Comparison of ENCODE assay signal across 8 cellular contexts in genomic region chrX:154370882-154371770, GRCh38. TPM values are rescaled to one million over a fixed set of nuclear protein-coding genes. Genes with fewer than 3 reads are reported as not detected.
A peak's percentile ranks its signal among the peaks of the same experiment; 100 is the strongest.
DNase-seq lines count a peak whose midpoint lies in the region; ATAC-seq and TF ChIP-seq lines count a peak whose summit lies in the region.

No MANE protein-coding gene starts in this region.

- ATAC-seq in GM21737 (IDR thresholded peaks at IDR 0.05; ENCODE audit: unreplicated experiment): peak; percentile 63
- peak; percentile 54 for ATAC-seq in activated T-helper 17 cell treated with anti-CD3 and anti-CD28 coated beads, Interleukin-2, amount 50 U/mL, for 72 hours (replicated peaks)
- ATAC-seq in stimulated activated naive CD8-positive, alpha-beta T cell treated with anti-CD3 and anti-CD28 coated beads, Interleukin-15, Interleukin-2, amounts not matched to agents 100 U/mL and 50 U/mL, for 24 hours: peak; percentile 55

- H3K9me3 Mint-ChIP-seq in activated T-helper 17 cell treated with anti-CD3 and anti-CD28 coated beads, Interleukin-2, amount 50 U/mL, for 72 hours: no peaks in the 10 kb centered on the region
- H3K9me3 Mint-ChIP-seq in nephron progenitor cell: peaks cover 31% of the 10 kb centered on the region

- no peaks in the 10 kb centered on the region for H3K9me3 ChIP-seq in KOPT-K1 (ENCODE audit: insufficient read depth, low read length, poor library complexity, severe bottlenecking)

- H3K27ac ChIP-seq in KOPT-K1 (ENCODE audit: low read depth, low read length, poor library complexity, severe bottlenecking): peak overlapping the region; percentile 83

- no peak for TF ChIP-seq CTCF in fibroblast of pulmonary artery (IDR thresholded peaks at IDR 0.05; ENCODE audit: low read length, missing control alignments)
- TF ChIP-seq CTCF in nephron progenitor cell (IDR thresholded peaks at IDR 0.05): no peak

- peaks cover 43% of the 10 kb centered on the region for H3K36me3 Mint-ChIP-seq in activated T-helper 17 cell treated with anti-CD3 and anti-CD28 coated beads, Interleukin-2, amount 50 U/mL, for 72 hours (ENCODE audit: low read depth)
- no peaks in the 10 kb centered on the region for H3K36me3 Mint-ChIP-seq in nephron progenitor cell (ENCODE audit: low read depth)

- H3K27me3 Mint-ChIP-seq in activated T-helper 17 cell treated with anti-CD3 and anti-CD28 coated beads, Interleukin-2, amount 50 U/mL, for 72 hours: no peaks in the 10 kb centered on the region
- no peaks in the 10 kb centered on the region for H3K27me3 Mint-ChIP-seq in nephron progenitor cell (ENCODE audit: low read depth, poor library complexity)

- peaks cover 22% of the 10 kb centered on the region for H3K36me3 ChIP-seq in KOPT-K1 (ENCODE audit: insufficient read depth, low read length)

- H3K4me1 Mint-ChIP-seq in activated T-helper 17 cell treated with anti-CD3 and anti-CD28 coated beads, Interleukin-2, amount 50 U/mL, for 72 hours: no peaks in the 10 kb centered on the region
- H3K4me1 Mint-ChIP-seq in nephron progenitor cell: peaks cover 4% of the 10 kb centered on the region

- peak; percentile 88 for DNase-seq in DMS153 (lab: John Stamatoyannopoulos, UW)
- DNase-seq in RKO (ENCODE audit: low spot score): peak; percentile 92
- DNase-seq in fibroblast of pulmonary artery (ENCODE audit: low read depth): peak; percentile 93
- peak; percentile 88 for DNase-seq in nephron progenitor cell
- peak; percentile 92 for DNase-seq in stimulated activated naive CD8-positive, alpha-beta T cell treated with anti-CD3 and anti-CD28 coated beads, Interleukin-15, Interleukin-2, amounts not matched to agents 100 U/mL and 50 U/mL, for 24 hours

- H3K4me3 Mint-ChIP-seq in activated T-helper 17 cell treated with anti-CD3 and anti-CD28 coated beads, Interleukin-2, amount 50 U/mL, for 72 hours: peak overlapping the region; percentile 84
- peak overlapping the region; percentile 85 for H3K4me3 Mint-ChIP-seq in nephron progenitor cell

- H3K27ac Mint-ChIP-seq in activated T-helper 17 cell treated with anti-CD3 and anti-CD28 coated beads, Interleukin-2, amount 50 U/mL, for 72 hours: no peak overlapping the region
- peak overlapping the region; percentile 79 for H3K27ac Mint-ChIP-seq in nephron progenitor cell

- H3K4me3 ChIP-seq in fibroblast of pulmonary artery (replicated peaks; ENCODE audit: low read depth, low read length): peak overlapping the region; percentile 79

RNA-seq across cellular contexts. Expression of gene FLNA, which starts 3.3 kb away (rescaled TPM):
- 1,000 to 10,000 TPM; 1,274 to 1,383 TPM for total RNA-seq in activated T-helper 17 cell treated with anti-CD3 and anti-CD28 coated beads, Interleukin-2, amount 50 U/mL, for 72 hours

RNA-seq across cellular contexts. Expression of gene EMD, which starts 8.0 kb away (rescaled TPM):
- 10 to 100 TPM; 86.5 to 87.5 TPM for total RNA-seq in activated T-helper 17 cell treated with anti-CD3 and anti-CD28 coated beads, Interleukin-2, amount 50 U/mL, for 72 hours

RNA-seq across cellular contexts. Expression of gene RPL10, which starts 27.1 kb away (rescaled TPM):
- 1,000 to 10,000 TPM; 1,604 to 1,651 TPM for total RNA-seq in activated T-helper 17 cell treated with anti-CD3 and anti-CD28 coated beads, Interleukin-2, amount 50 U/mL, for 72 hours

RNA-seq across cellular contexts. Expression of gene DNASE1L1, which starts 37.9 kb away (rescaled TPM):
- total RNA-seq in activated T-helper 17 cell treated with anti-CD3 and anti-CD28 coated beads, Interleukin-2, amount 50 U/mL, for 72 hours: 10 to 100 TPM; 13.9 to 16.7 TPM

RNA-seq across cellular contexts. Expression of gene TAFAZZIN, which starts 40.2 kb away (rescaled TPM):
- total RNA-seq in activated T-helper 17 cell treated with anti-CD3 and anti-CD28 coated beads, Interleukin-2, amount 50 U/mL, for 72 hours: 10 to 100 TPM; 39.3 to 40.8 TPM

Comparison
In these comparisons a context has a peak if more than half of its experiments do, and no peak if none do; other contexts are left out.
1. Peak in every context shown above with its lines: DNase-seq, ATAC-seq, H3K4me3 ChIP-seq and H3K27ac ChIP-seq.